In the genomic region with DNA sequence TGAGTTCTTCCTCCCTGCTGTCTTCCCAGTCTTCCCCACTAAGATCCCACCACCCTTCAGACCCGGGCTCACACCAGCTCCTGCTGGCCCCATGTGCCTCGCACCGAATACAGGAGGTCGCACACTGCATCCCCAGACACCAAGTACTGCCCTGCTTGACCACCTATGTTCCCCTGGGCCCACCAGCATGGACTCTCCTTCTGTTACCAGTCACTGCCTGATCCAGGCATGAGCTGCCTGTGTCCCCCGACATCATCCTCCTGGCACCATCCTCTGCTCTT, we compare ENCODE assay signal across 8 cellular contexts.
DNase-seq lines count a peak whose midpoint lies in the region; ATAC-seq and TF ChIP-seq lines count a peak whose summit lies in the region.

No MANE protein-coding gene starts in this region.

- intact Hi-C loops in sciatic nerve (cut with DNase I) = no loop called here

- H3K9me3 Mint-ChIP-seq in activated naive CD4-positive, alpha-beta T cell treated with anti-CD3 and anti-CD28 coated beads, Interleukin-2, amount 50 U/mL, for 72 hours = peaks cover 0 to 7% of the 10 kb centered on the region in 2 donors
- no peaks in the 10 kb centered on the region for H3K9me3 Mint-ChIP-seq in progenitor cell of endocrine pancreas (ENCODE audit: low read depth)

- peaks cover 0 to 42% of the 10 kb centered on the region in 2 donors for H3K36me3 Mint-ChIP-seq in activated naive CD4-positive, alpha-beta T cell treated with anti-CD3 and anti-CD28 coated beads, Interleukin-2, amount 50 U/mL, for 72 hours
- H3K36me3 Mint-ChIP-seq in progenitor cell of endocrine pancreas (ENCODE audit: insufficient read depth) = no peaks in the 10 kb centered on the region

- no peak overlapping the region for H3K4me3 Mint-ChIP-seq in progenitor cell of endocrine pancreas (ENCODE audit: low read depth)

- H3K27ac Mint-ChIP-seq in activated naive CD4-positive, alpha-beta T cell treated with anti-CD3 and anti-CD28 coated beads, Interleukin-2, amount 50 U/mL, for 72 hours = peak overlapping the region; percentile 73 to 95
- H3K27ac Mint-ChIP-seq in progenitor cell of endocrine pancreas = no peak overlapping the region

- ATAC-seq in GM18873 (IDR thresholded peaks at IDR 0.05; ENCODE audit: low FRiP score, unreplicated experiment) (peak; percentile 23), HG02840 (IDR thresholded peaks at IDR 0.05; ENCODE audit: low FRiP score, unreplicated experiment) (peak; percentile 6), sciatic nerve (peak; percentile 11)
- peak; percentile 6 to 31 for ATAC-seq in activated naive CD4-positive, alpha-beta T cell treated with anti-CD3 and anti-CD28 coated beads, Interleukin-2, amount 50 U/mL, for 72 hours

- no peak for TF ChIP-seq CTCF in progenitor cell of endocrine pancreas (IDR thresholded peaks at IDR 0.05; ENCODE audit: unreplicated experiment)

- H3K4me1 Mint-ChIP-seq in progenitor cell of endocrine pancreas (ENCODE audit: low read depth) = peaks cover 12% of the 10 kb centered on the region

- H3K27me3 Mint-ChIP-seq in progenitor cell of endocrine pancreas = peaks cover 9% of the 10 kb centered on the region

- peak in 1 of 2 donors; percentile 11 for DNase-seq in activated naive CD4-positive, alpha-beta T cell treated with anti-CD3 and anti-CD28 coated beads, Interleukin-2, amount 50 U/mL, for 72 hours (ENCODE audit: low spot score in 2 of 2)
- DNase-seq in sciatic nerve (ENCODE audit: low spot score) (no peak), HT-29 (ENCODE audit: low spot score) (no peak), AML-193 (lab: John Stamatoyannopoulos, UW) (no peak), progenitor cell of endocrine pancreas (ENCODE audit: low spot score, unreplicated experiment) (no peak), NCI-H69 (lab: John Stamatoyannopoulos, UW) (no peak)
